1 cellular context compared by ENCODE assay signal in the genomic region with DNA sequence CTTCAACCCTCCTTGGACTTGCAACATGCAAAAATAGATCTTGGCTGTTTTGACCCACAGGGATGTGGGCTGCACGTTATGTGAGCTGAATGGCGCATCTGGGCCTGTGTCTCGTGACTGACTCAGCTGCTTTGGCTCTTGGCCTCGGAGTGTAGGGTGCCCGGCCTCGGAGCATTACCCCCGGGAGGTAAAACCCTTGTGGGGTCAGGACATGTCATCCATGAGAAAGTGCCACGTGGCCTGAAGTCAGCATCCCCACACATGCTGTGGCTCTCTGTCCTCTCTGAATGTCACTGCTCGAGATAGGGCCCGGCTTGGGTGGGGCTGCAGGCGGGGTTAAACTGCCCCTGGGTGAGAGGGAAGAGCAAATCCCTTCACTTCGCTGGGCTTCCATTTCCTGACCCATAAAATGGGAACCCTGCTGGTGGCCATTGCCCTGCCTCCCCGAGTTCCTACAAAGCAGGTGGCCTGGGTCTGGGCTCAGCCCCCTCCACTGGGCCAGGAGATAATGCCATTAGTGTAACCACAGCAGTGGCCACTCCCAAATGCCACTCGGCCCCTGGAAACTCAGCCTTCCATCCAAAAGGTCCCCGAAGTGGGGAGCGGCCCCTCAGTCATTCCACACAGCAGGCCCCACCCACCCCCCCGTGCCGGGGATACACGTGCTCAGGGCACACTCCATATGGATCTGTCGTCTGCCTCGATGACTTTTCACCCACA.
A peak's percentile ranks its signal among the peaks of the same experiment; 100 is the strongest.
TF ChIP-seq lines count a peak whose summit lies in the region.

No MANE protein-coding gene starts in this region.

TF ChIP-seq in HepG2, 621 proteins besides CTCF, POLR2A, EP300 and RAD21:
- TF ChIP-seq CCDC6 (CRISPR knock-in tag; IDR thresholded peaks at IDR 0.05) (no peak), KDM5B (CRISPR knock-in tag; IDR thresholded peaks at IDR 0.05; ENCODE audit: borderline replicate concordance) (0 out of 2 replicates have a peak, but pooled peaks have one; percentile 0), ZNF354B (CRISPR knock-in tag; IDR thresholded peaks at IDR 0.05) (no peak)
